ENCODE assay signal across 22 cellular contexts in genomic region chr4:88191404-88191803, GRCh38. TPM values are rescaled to one million over a fixed set of nuclear protein-coding genes. Genes with fewer than 3 reads are reported as not detected.
A peak's percentile ranks its signal among the peaks of the same experiment; 100 is the strongest.
DNase-seq lines count a peak whose midpoint lies in the region; ATAC-seq, FAIRE-seq and TF ChIP-seq lines count a peak whose summit lies in the region.
"Had no signal": no experiment of that assay in that cellular context is flagged by ENCODE, and none has a peak within 500 bp of the region (broad histone marks: within the 10 kb centered on the region; RNA-seq: fewer than 3 reads in every experiment).

No MANE protein-coding gene starts in this region.

- H4K20me1 ChIP-seq in PC-3 (ENCODE audit: low read length) = no peaks in the 10 kb centered on the region
- H4K20me1 ChIP-seq: BLaER1 had no signal

- no peaks in the 10 kb centered on the region for H3F3A ChIP-seq in PC-3 (ENCODE audit: low read length, unreplicated experiment)

- intact Hi-C loops in PC-3 (cut with micrococcal nuclease) = no loop called here

- no peaks in the 10 kb centered on the region for H3K9me2 ChIP-seq in PC-3 (replicated peaks; ENCODE audit: low read length)

- H3K4me1 ChIP-seq in A549 = peaks cover 45% of the 10 kb centered on the region
- H3K4me1 ChIP-seq in PC-3 (ENCODE audit: insufficient read depth, low read length) = peaks cover 29% of the 10 kb centered on the region
- peaks cover 17% of the 10 kb centered on the region for H3K4me1 ChIP-seq in foreskin keratinocyte

- H3K4me3 ChIP-seq in A549 (no peak overlapping the region), PC-3 (ENCODE audit: low read length) (no peak overlapping the region)
- H3K4me3 ChIP-seq: BLaER1, GM23338 had no signal

- 16% methylated on average over 3 of the region's 3 CpGs for WGBS in A549 (ENCODE audit: missing lambda C conversion rate)

- no peak for TF ChIP-seq POLR2A in A549 (IDR thresholded peaks at IDR 0.05; ENCODE audit: low read length)

- peak overlapping the region; percentile 58 for H2AFZ ChIP-seq in PC-3 (ENCODE audit: low read length)
- H2AFZ ChIP-seq: GM23338 had no signal

- POLR2A ChIA-PET in A549 (lab: Yijun Ruan, JAX) = no interaction called here
- POLR2A ChIA-PET in PC-3 (lab: Charles Lee; ENCODE audit: unreplicated experiment) = interaction anchor here (0.7 kb wide), 1 partner anchor 19 kb away, joined by 3 read pairs; no protein-coding TSS in a partner anchor

- FAIRE-seq in A549 (lab: Jason Lieb, UNC) (no peak), GM19239 (lab: Jason Lieb, UNC) (peak; percentile 23), colon (lab: Jason Lieb, UNC) (peak; percentile 24)
- FAIRE-seq: G401.6, GM12891, H54, HTR-8/SVneo had no signal

- TF ChIP-seq RAD21 in A549 (conservative IDR thresholded peaks at IDR 0.05 in 1 of 2, IDR thresholded peaks at IDR 0.05 in 1 of 2) = no peak

- peak overlapping the region; percentile 48 for H3K4me2 ChIP-seq in A549
- peak overlapping the region; percentile 61 for H3K4me2 ChIP-seq in PC-3 (ENCODE audit: low read length)
- H3K4me2 ChIP-seq: BLaER1, GM23338, KMS-11 had no signal

- no peak overlapping the region for H3K9ac ChIP-seq in PC-3 (ENCODE audit: low read length)
- H3K9ac ChIP-seq: BLaER1, KMS-11 had no signal

- H3K27me3 ChIP-seq in PC-3 (ENCODE audit: low read length) (no peaks in the 10 kb centered on the region), foreskin keratinocyte (no peaks in the 10 kb centered on the region)
- H3K27me3 ChIP-seq: BLaER1 had no signal

- H3K79me2 ChIP-seq in PC-3 (ENCODE audit: low read length) = no peaks in the 10 kb centered on the region

- TF ChIP-seq EP300 in A549 (IDR thresholded peaks at IDR 0.05) = no peak

- H3K27ac ChIP-seq in A549 (peak overlapping the region; percentile 47 to 81), PC-3 (ENCODE audit: low read length) (no peak overlapping the region), foreskin keratinocyte (no peak overlapping the region)
- H3K27ac ChIP-seq: BLaER1, HL-60, KMS-11 had no signal

- TF ChIP-seq CTCF in A549 (IDR thresholded peaks at IDR 0.05) (no peak), PC-3 (conservative IDR thresholded peaks at IDR 0.05; ENCODE audit: low read depth, low read length) (no peak), foreskin keratinocyte (conservative IDR thresholded peaks at IDR 0.05) (no peak)

- DNase-seq in A549 (ENCODE audit: low read depth in 1 of 2, low spot score in 1 of 2) (peak in 1 of 2 experiments; percentile 50), GM19239 (ENCODE audit: insufficient read length, low spot score) (no peak), PC-3 (peak; percentile 61), foreskin keratinocyte (no peak), G401 (ENCODE audit: low spot score) (no peak), NCI-H748 treated with DMSO at 0.1 percent for 48 hours (lab: John Stamatoyannopoulos, UW) (no peak)
- DNase-seq: CD8-positive, alpha-beta T cell; DMS 273 treated with DMSO at 0.1 percent for 48 hours; DMS53; DND-41; EL; HCEC 1CT had no signal

- in situ Hi-C loops in G401 (cut with HindIII; ENCODE audit: low sequenced_read_pairs) = no loop called here

- H3K9me3 ChIP-seq in A549 (no peaks in the 10 kb centered on the region), PC-3 (ENCODE audit: low read length) (no peaks in the 10 kb centered on the region)
- H3K9me3 ChIP-seq: BLaER1 had no signal

- no peaks in the 10 kb centered on the region for H3K36me3 ChIP-seq in PC-3 (ENCODE audit: low read depth, low read length)
- H3K36me3 ChIP-seq: BLaER1 had no signal

- ATAC-seq in A549 (peak in 1 of 2 experiments; percentile 66; a peak in 3 of 6 replicates), PC-3 (peak; percentile 71), foreskin keratinocyte (no peak)
- ATAC-seq: CD8-positive, alpha-beta T cell; GM23338 had no signal

- no TSS peak for BruUV-seq in PC-3 (replicated peaks; lab: Mats Ljungman, UMichigan)

- CTCF ChIA-PET in A549 (lab: Yijun Ruan, JAX) (interaction anchor here (0.7 to 3.4 kb wide), 3 partner anchors 21 to 164 kb away, joined by 3 to 12 read pairs (median 3); no protein-coding TSS in a partner anchor), PC-3 (lab: Charles Lee) (no interaction called here)

TF ChIP-seq in A549, 52 proteins besides CTCF, POLR2A, EP300 and RAD21:
- TF ChIP-seq MAFK (IDR thresholded peaks at IDR 0.05; ENCODE audit: partially characterized antibody) = peak; percentile 88
- no peak for TF ChIP-seq FOSL2 (IDR thresholded peaks at IDR 0.05)
- TF ChIP-seq FOSL2 (CRISPR knock-in tag; IDR thresholded peaks at IDR 0.05) = peak; percentile 25; the same call in 1 of the 2 replicates
- no peak for TF ChIP-seq RFX5 (IDR thresholded peaks at IDR 0.05)
- TF ChIP-seq GATA3 (IDR thresholded peaks at IDR 0.05; ENCODE audit: borderline replicate concordance) = peak; percentile 49; the same call in 1 of the 2 replicates
- no peak for TF ChIP-seq PHF8 (IDR thresholded peaks at IDR 0.05; ENCODE audit: borderline replicate concordance, low read depth)
TF ChIP-seq in A549: peak in this region for 3.

RNA-seq across cellular contexts. Expression of gene ABCG2, which starts 33.0 kb away (rescaled TPM):
- polyA plus RNA-seq in A549 (2011; rRNA removed) = 53.5 and 55.3 TPM in 2 replicates
- 16.9 and 20.2 TPM in 2 replicates for polyA plus RNA-seq in A549 (2012; cell fraction: cytosol; rRNA removed)
- polyA plus RNA-seq in A549 (2012; cell fraction: nucleus; rRNA removed) = 14.1 and 19.5 TPM in 2 replicates
- polyA plus RNA-seq in A549 (2017; fragmentation: RNase III; extraction: RNeasy Plus Mini Kit Qiagen cat#74134 plus additional on column Dnase treatment) = 27.9 to 29.0 TPM (median 28.1 TPM) in 3 replicates
- 32.6 and 34.2 TPM in 2 replicates for polyA minus RNA-seq in A549 (2011; rRNA and poly(A)+ RNA removed)
- not detected in 2 replicates for total RNA-seq in PC-3 (2014; rRNA removed)
- 2.2 and 4.5 TPM in 2 replicates for total RNA-seq in foreskin keratinocyte
- 0.76 and 1.5 TPM in 2 replicates for polyA plus RNA-seq in foreskin keratinocyte
- total RNA-seq in G401 (2014; rRNA removed; shearing (Covaris generic)) = 310 and 332 TPM in 2 replicates
- total RNA-seq: A673 had no signal

Comparison
In these comparisons a context has a peak if more than half of its experiments do, and no peak if none do; other contexts are left out.
1. H3K27ac ChIP-seq: peak in A549 (2 of 2); none in PC-3 (single experiment) and foreskin keratinocyte (single experiment).
2. RNA of gene ABCG2, which starts 33.0 kb away (total RNA-seq): 310 to 332 TPM in G401; 2.2 to 4.5 TPM in foreskin keratinocyte and not detected in PC-3; every median in the first group is over 10 times any median in the second.